Comparison of ENCODE assay signal across 11 cellular contexts in the genomic region with DNA sequence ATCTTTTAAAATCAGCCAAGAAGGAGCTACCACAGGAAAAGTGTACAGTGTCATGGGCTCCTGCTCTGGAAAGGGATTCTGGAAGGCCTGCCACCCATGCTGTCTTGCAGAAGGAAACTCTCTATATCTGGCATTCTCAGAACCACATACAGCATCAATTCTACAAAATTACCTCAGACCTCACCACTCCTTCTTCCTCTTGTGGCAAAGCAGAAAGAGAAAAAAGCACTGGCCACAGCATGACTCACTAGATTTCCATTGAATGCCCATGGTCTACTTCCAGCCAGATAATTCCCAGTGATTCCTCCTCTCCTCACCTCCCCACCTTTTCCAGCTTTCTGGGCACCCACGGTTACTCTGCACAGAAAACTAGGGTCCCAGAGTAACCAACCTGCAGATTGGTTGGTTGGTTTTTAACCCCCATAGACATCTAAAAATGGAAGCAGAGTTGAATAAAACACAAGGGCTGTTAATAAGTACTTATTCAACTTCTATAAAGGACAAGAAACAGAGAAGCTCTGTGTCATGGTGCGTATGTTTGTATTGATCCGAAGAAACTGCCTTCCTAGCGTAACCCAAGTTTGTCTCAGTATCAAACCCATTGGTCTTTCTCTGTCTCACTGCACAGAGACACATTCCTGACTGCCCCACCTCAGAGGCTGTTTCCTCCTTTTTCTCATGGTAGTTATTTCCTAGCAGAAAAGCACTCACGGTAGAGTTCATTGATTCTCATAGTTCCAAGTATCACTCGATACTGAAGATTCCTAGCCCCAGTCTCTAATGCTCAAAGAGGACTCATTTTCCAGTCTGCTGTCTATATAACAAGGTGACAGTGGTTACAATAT.
DNase-seq lines count a peak whose midpoint lies in the region; ATAC-seq, FAIRE-seq and TF ChIP-seq lines count a peak whose summit lies in the region.
"Had no signal": no experiment of that assay in that cellular context is flagged by ENCODE, and none has a peak within 500 bp of the region (broad histone marks: within the 10 kb centered on the region; RNA-seq: fewer than 3 reads in every experiment).

No MANE protein-coding gene starts in this region.

- CTCF ChIA-PET in GM12878 (lab: Yijun Ruan, JAX): interaction anchor here (0.6 to 1.1 kb wide), 3 partner anchors 9 to 437 kb away, joined by 3 read pairs; no protein-coding TSS in a partner anchor

- H3K27ac ChIP-seq in GM12878 (ENCODE audit: control insufficient read depth, insufficient read depth): peak overlapping the region; percentile 36
- no peak overlapping the region for H3K27ac ChIP-seq in osteoblast (ENCODE audit: low read depth, low read length)

- H3K79me2 ChIP-seq in GM12878 (ENCODE audit: control insufficient read depth, insufficient read depth, low read length) (peaks cover 53% of the 10 kb centered on the region), osteoblast (ENCODE audit: insufficient read depth, low read length) (peaks cover 67% of the 10 kb centered on the region)

- no peak overlapping the region for H3K9ac ChIP-seq in GM12878 (ENCODE audit: control insufficient read depth, insufficient read depth, low read length)

- H3K4me3 ChIP-seq in NB4 (ENCODE audit: low read depth, low read length): no peak overlapping the region
- no peak overlapping the region for H3K4me3 ChIP-seq in GM12878
- H3K4me3 ChIP-seq in osteoblast (ENCODE audit: insufficient read depth, low read length): no peak overlapping the region
- H3K4me3 ChIP-seq in BE2C (ENCODE audit: low read depth, low read length): no peak overlapping the region

- H3K9me3 ChIP-seq in GM12878 (replicated peaks; ENCODE audit: control insufficient read depth, insufficient read depth, low read length): no peaks in the 10 kb centered on the region
- H3K9me3 ChIP-seq in osteoblast (ENCODE audit: low read depth, low read length): no peaks in the 10 kb centered on the region
- no peaks in the 10 kb centered on the region for H3K9me3 ChIP-seq in BE2C

- no TSS peak for BruUV-seq in GM12878 (replicated peaks; lab: Mats Ljungman, UMichigan)

- TF ChIP-seq POLR2A in GM12892 (IDR thresholded peaks at IDR 0.05; ENCODE audit: low read depth, low read length) (no peak), NB4 (IDR thresholded peaks at IDR 0.05; ENCODE audit: extremely low read depth, insufficient read length) (no peak), GM12878 (IDR thresholded peaks at IDR 0.05; ENCODE audit: low read depth, low read length) (no peak)

- TF ChIP-seq EP300 in GM12878 (IDR thresholded peaks at IDR 0.05; ENCODE audit: borderline replicate concordance in 1 of 2, control insufficient read depth in 1 of 2, low read depth in 2 of 2, low read length in 2 of 2): no peak

- POLR2A ChIA-PET in GM12878 (lab: Charles Lee): interaction anchor here (0.9 kb wide), 1 partner anchor 10 kb away, joined by 3 read pairs; no protein-coding TSS in a partner anchor

- no peak overlapping the region for H3K4me2 ChIP-seq in GM12878 (ENCODE audit: control insufficient read depth, insufficient read depth)
- H3K4me2 ChIP-seq in osteoblast (ENCODE audit: insufficient read depth, low read length): no peak overlapping the region

- RAD21 ChIA-PET in GM12878 (lab: Charles Lee; ENCODE audit: unreplicated experiment): interaction anchor here (0.6 to 1.8 kb wide), 3 partner anchors 17 to 57 kb away, joined by 3 to 5 read pairs (median 3); no protein-coding TSS in a partner anchor

- no peak for TF ChIP-seq CTCF in NB4 (IDR thresholded peaks at IDR 0.05; ENCODE audit: low read depth, low read length)
- TF ChIP-seq CTCF in GM12878 (IDR thresholded peaks at IDR 0.05 in 2 of 3, conservative IDR thresholded peaks at IDR 0.05 in 1 of 3; ENCODE audit: control insufficient read depth in 2 of 3, extremely low read depth in 1 of 3, insufficient read depth in 1 of 3, low read depth in 3 of 3, low read length in 3 of 3): no peak
- no peak for TF ChIP-seq CTCF in osteoblast (IDR thresholded peaks at IDR 0.05; ENCODE audit: extremely low read depth, low read depth, low read length)
- TF ChIP-seq CTCF in BE2C (IDR thresholded peaks at IDR 0.05; ENCODE audit: low read depth, low read length): no peak

- FAIRE-seq in GM12892 (lab: Jason Lieb, UNC) (peak; percentile 21), GM12878 (lab: Jason Lieb, UNC) (no peak)

- H3K36me3 ChIP-seq in GM12878 (ENCODE audit: control insufficient read depth in 2 of 2, insufficient read depth in 2 of 2, low read length in 1 of 2) (peaks cover 0 to 8% of the 10 kb centered on the region in 2 experiments; a peak in 2 of 4 replicates), osteoblast (ENCODE audit: insufficient read depth, low read length) (peaks cover 14% of the 10 kb centered on the region), BE2C (no peaks in the 10 kb centered on the region)

- TF ChIP-seq RAD21 in GM12878 (IDR thresholded peaks at IDR 0.05; ENCODE audit: insufficient read depth, low read depth, low read length): no peak

- SMC1A ChIA-PET in GM12878 (lab: Charles Lee; ENCODE audit: uncharacterized antibody, unreplicated experiment): interaction anchor here (1.1 to 1.9 kb wide), 2 partner anchors 19 to 28 kb away, joined by 3 to 6 read pairs; no protein-coding TSS in a partner anchor

- ATAC-seq in GM12878 (peak; percentile 83), GM18868 (IDR thresholded peaks at IDR 0.05; ENCODE audit: unreplicated experiment) (no peak), GM21825 (IDR thresholded peaks at IDR 0.05; ENCODE audit: unreplicated experiment) (no peak)

- no peaks in the 10 kb centered on the region for H3K27me3 ChIP-seq in GM12878 (replicated peaks in 1 of 2; ENCODE audit: control insufficient read depth in 2 of 2, insufficient read depth in 2 of 2, low read length in 1 of 2)
- H3K27me3 ChIP-seq in osteoblast (ENCODE audit: insufficient read depth, low read length): no peaks in the 10 kb centered on the region
- H3K27me3 ChIP-seq in BE2C: peaks cover 43% of the 10 kb centered on the region

- peaks cover 17% of the 10 kb centered on the region for H3K4me1 ChIP-seq in GM12878 (ENCODE audit: control insufficient read depth, insufficient read depth, low read length)
- peaks cover 11% of the 10 kb centered on the region for H3K4me1 ChIP-seq in osteoblast (ENCODE audit: insufficient read depth, low read length)
- no peaks in the 10 kb centered on the region for H3K4me1 ChIP-seq in BE2C

- DNase-seq in GM12892 (ENCODE audit: insufficient read length) (no peak), NB4 (ENCODE audit: low read depth) (peak; percentile 11), GM12878 (ENCODE audit: low read depth, low spot score) (no peak), osteoblast (ENCODE audit: insufficient read length, low spot score, missing footprints) (peak; percentile 87), BE2C (no peak), posterior cingulate gyrus (no peak)
- DNase-seq: activated naive CD4-positive, alpha-beta T cell; head of caudate nucleus; NCI-H1436 treated with DMSO at 0.1 percent for 48 hours had no signal

- H2AFZ ChIP-seq in GM12878 (ENCODE audit: control insufficient read depth, low read depth, low read length): no peak overlapping the region
- H2AFZ ChIP-seq in osteoblast (ENCODE audit: low read length): no peak overlapping the region

- WGBS in GM12878 (ENCODE audit: insufficient coverage, insufficient replicate concordance, low lambda C conversion rate, missing lambda C conversion rate): 77% methylated on average over 6 of the region's 6 CpGs

- in situ Hi-C loops in GM12878 (cut with MboI): no loop called here

- H4K20me1 ChIP-seq in GM12878 (ENCODE audit: control insufficient read depth, insufficient read depth) (0 out of 2 replicates have a peak, but pooled peaks cover 2% of the 10 kb centered on the region), osteoblast (ENCODE audit: insufficient read depth, low read length) (peaks cover 47% of the 10 kb centered on the region)

- intact Hi-C loops in GM12878 (cut with micrococcal nuclease; ENCODE audit: unreplicated experiment) (no loop called here), posterior cingulate gyrus (cut with DNase I) (no loop called here)

TF ChIP-seq in GM12878, 131 proteins besides CTCF, POLR2A, EP300 and RAD21:
- TF ChIP-seq EED (IDR thresholded peaks at IDR 0.05; ENCODE audit: low read depth) (peak; percentile 68), ATF7 (IDR thresholded peaks at IDR 0.05; ENCODE audit: low read depth) (0 out of 2 replicates have a peak, but pooled peaks have one; percentile 12), RUNX3 (IDR thresholded peaks at IDR 0.05; ENCODE audit: low read length) (peak; percentile 79), CREB1 (IDR thresholded peaks at IDR 0.05; ENCODE audit: low read depth) (no peak), NFIC (IDR thresholded peaks at IDR 0.05; ENCODE audit: low read depth, low read length) (peak; percentile 51; the same call in 1 of the 2 replicates), IKZF2 (IDR thresholded peaks at IDR 0.05) (peak; percentile 50 to 56), ZNF384 (IDR thresholded peaks at IDR 0.05; ENCODE audit: borderline replicate concordance, low read depth, low read length) (no peak)
TF ChIP-seq in GM12878: peak in this region for 5.

Comparison
In these comparisons a context has a peak if more than half of its experiments do, and no peak if none do; other contexts are left out.
1. DNase-seq: peak in NB4 (single experiment) and osteoblast (single experiment); none in GM12892 (single experiment), GM12878 (single experiment), BE2C (single experiment) and posterior cingulate gyrus (0 of 10).